Comparison of ENCODE assay signal across 8 cellular contexts in genomic region chr6:104789770-104790190, GRCh38.
DNase-seq lines count a peak whose midpoint lies in the region; ATAC-seq and TF ChIP-seq lines count a peak whose summit lies in the region.

No MANE protein-coding gene starts in this region.

- CTCF ChIA-PET in Panc1 (lab: Charles Lee): interaction anchor here (0.6 to 1.7 kb wide), 22 partner anchors 14 to 1201 kb away, joined by 3 to 31 read pairs (median 4); no protein-coding TSS in a partner anchor

- H3K27ac Mint-ChIP-seq in progenitor cell of endocrine pancreas: no peak overlapping the region

- peak; percentile 7 for DNase-seq in DMS53 treated with DMSO at 0.1 percent for 48 hours (lab: John Stamatoyannopoulos, UW; ENCODE audit: unreplicated experiment)
- peak; percentile 22 for DNase-seq in Panc1 (ENCODE audit: low read depth, low spot score)
- peak; percentile 62 for DNase-seq in dermis blood vessel endothelial cell
- no peak for DNase-seq in progenitor cell of endocrine pancreas (ENCODE audit: low spot score, unreplicated experiment)
- no peak for DNase-seq in NK-92 treated with Interleukin-12 subunit alpha and Interleukin-12 subunit beta, amount 100 ng/mL, for 24 hours (lab: John Stamatoyannopoulos, UW)
- DNase-seq in 8988T: no peak

- peaks cover 8% of the 10 kb centered on the region; the same call in 1 of the 2 replicates for H3K4me1 ChIP-seq in Panc1 (ENCODE audit: control insufficient read depth, insufficient read depth, low read length)

- H3K36me3 ChIP-seq in Panc1 (ENCODE audit: control insufficient read depth, insufficient read depth, low read length): peaks cover 3% of the 10 kb centered on the region; the same call in 1 of the 2 replicates

- intact Hi-C loops in Panc1 (cut with micrococcal nuclease; ENCODE audit: unreplicated experiment): loop anchor here (2.0 to 5.0 kb wide), 2 partner anchors 168 to 289 kb away; partner anchors contain the start of gene LIN28B

- H3K27me3 Mint-ChIP-seq in progenitor cell of endocrine pancreas: no peaks in the 10 kb centered on the region

- no TSS peak for BruUV-seq in Panc1 (replicated peaks; lab: Mats Ljungman, UMichigan)

- no peaks in the 10 kb centered on the region for H3K9me3 ChIP-seq in Panc1 (ENCODE audit: control insufficient read depth, insufficient read depth, low read depth, low read length)

- TF ChIP-seq CTCF in Panc1 (IDR thresholded peaks at IDR 0.05) (peak; percentile 63; the same call in 1 of the 2 replicates), progenitor cell of endocrine pancreas (IDR thresholded peaks at IDR 0.05; ENCODE audit: unreplicated experiment) (peak; percentile 53)

- peaks cover 2% of the 10 kb centered on the region for H3K4me1 Mint-ChIP-seq in progenitor cell of endocrine pancreas (ENCODE audit: low read depth)

- no peak overlapping the region; the same call in 1 of the 2 replicates for H3K27ac ChIP-seq in Panc1 (ENCODE audit: low read length)

- H3K4me3 Mint-ChIP-seq in progenitor cell of endocrine pancreas (ENCODE audit: low read depth): no peak overlapping the region

- ATAC-seq in GM19023 (IDR thresholded peaks at IDR 0.05; ENCODE audit: unreplicated experiment): peak; percentile 72
- ATAC-seq in HG03139 (IDR thresholded peaks at IDR 0.05; ENCODE audit: unreplicated experiment): peak; percentile 85
- peak; percentile 74 for ATAC-seq in Panc1

- no peak overlapping the region for H3K4me3 ChIP-seq in Panc1 (ENCODE audit: low read depth in 2 of 2, low read length in 2 of 2)

- in situ Hi-C loops in Panc1 (cut with HindIII; ENCODE audit: low pct_unique_long_range_greater_than_20kb, low sequenced_read_pairs): no loop called here

- H3K9me3 Mint-ChIP-seq in progenitor cell of endocrine pancreas (ENCODE audit: low read depth): no peaks in the 10 kb centered on the region

- H3K27me3 ChIP-seq in Panc1 (ENCODE audit: control insufficient read depth, insufficient read depth, low read length): no peaks in the 10 kb centered on the region

- H3K36me3 Mint-ChIP-seq in progenitor cell of endocrine pancreas (ENCODE audit: insufficient read depth): peaks cover 3% of the 10 kb centered on the region

- POLR2A ChIA-PET in Panc1 (lab: Charles Lee): interaction anchor here (0.6 kb wide), 2 partner anchors 44 to 95 kb away, joined by 4 read pairs; no protein-coding TSS in a partner anchor

Comparison
In these comparisons a context has a peak if more than half of its experiments do, and no peak if none do; other contexts are left out.
1. DNase-seq: peak in DMS53 treated with DMSO at 0.1 percent for 48 hours (single experiment), Panc1 (single experiment) and dermis blood vessel endothelial cell (single experiment); none in progenitor cell of endocrine pancreas (single experiment), NK-92 treated with Interleukin-12 subunit alpha and Interleukin-12 subunit beta, amount 100 ng/mL, for 24 hours (single experiment) and 8988T (single experiment).
2. Peak in every context shown above with its lines, with median percentiles within 50 percentile points of each other: ATAC-seq.